Comparison of ENCODE assay signal across 13 cellular contexts in the genomic region with DNA sequence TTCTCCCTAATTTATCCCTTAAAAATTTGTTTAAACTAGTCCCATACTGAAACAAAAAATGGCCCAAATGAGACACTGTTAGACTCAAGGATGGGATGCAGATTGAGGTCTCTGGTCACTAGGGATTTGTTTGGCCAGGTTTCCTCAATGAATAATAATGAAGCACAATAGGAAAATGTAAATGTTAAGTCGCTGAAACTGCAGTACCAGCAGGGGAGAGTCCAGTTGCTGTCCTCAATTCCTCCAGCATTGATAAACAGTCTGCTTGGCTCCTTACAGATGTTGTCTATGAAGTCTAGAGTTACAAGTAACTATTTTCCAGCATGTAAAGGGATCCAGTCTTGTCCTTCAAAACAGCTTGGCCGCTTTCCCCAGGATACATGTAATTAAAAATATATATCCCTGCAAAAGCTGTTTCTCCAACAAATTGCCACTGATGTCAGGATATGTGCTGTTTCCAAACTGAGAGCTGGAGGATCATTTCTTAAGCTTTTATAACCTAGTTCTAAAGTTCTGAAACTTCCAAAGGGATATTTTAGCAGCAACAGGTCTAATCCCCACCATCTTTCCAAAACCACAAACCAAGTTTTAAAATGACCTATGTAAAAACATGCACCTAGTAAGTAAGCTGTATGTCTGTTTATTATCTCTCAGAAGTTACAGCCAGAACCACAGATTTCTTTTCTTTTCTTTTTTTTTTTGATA. TPM values are rescaled to one million over a fixed set of nuclear protein-coding genes. Genes with fewer than 3 reads are reported as not detected.
DNase-seq lines count a peak whose midpoint lies in the region; ATAC-seq and TF ChIP-seq lines count a peak whose summit lies in the region.
"Had no signal": no experiment of that assay in that cellular context is flagged by ENCODE, and none has a peak within 500 bp of the region (broad histone marks: within the 10 kb centered on the region; RNA-seq: fewer than 3 reads in every experiment).

No MANE protein-coding gene starts in this region.

- no peak overlapping the region for H3K27ac Mint-ChIP-seq in activated CD8-positive, alpha-beta T cell treated with anti-CD3 and anti-CD28 coated beads for 36 hours

- H3K4me1 ChIP-seq in HUES6 (ENCODE audit: control insufficient read depth, insufficient read depth, low read length) (peaks cover 11% of the 10 kb centered on the region), lung (ENCODE audit: control insufficient read depth in 2 of 2, insufficient read depth in 2 of 2, low read length in 2 of 2) (peaks cover 15 to 19% of the 10 kb centered on the region in 2 donors), suprapubic skin (peaks cover 45% of the 10 kb centered on the region)

- no peaks in the 10 kb centered on the region for H3K9me3 Mint-ChIP-seq in activated CD8-positive, alpha-beta T cell treated with anti-CD3 and anti-CD28 coated beads for 36 hours

- CTCF ChIA-PET in activated CD8-positive, alpha-beta T cell treated with anti-CD3 and anti-CD28 coated beads for 36 hours (lab: Charles Lee) = interaction anchor here (3.6 kb wide), 1 partner anchor 14 kb away, joined by 17 read pairs; no protein-coding TSS in a partner anchor

- no peak overlapping the region for H3K4me3 Mint-ChIP-seq in activated CD8-positive, alpha-beta T cell treated with anti-CD3 and anti-CD28 coated beads for 36 hours

- TF ChIP-seq CTCF in choroid plexus epithelial cell (conservative IDR thresholded peaks at IDR 0.05; ENCODE audit: low read depth, low read length) = peak; percentile 35
- no peak for TF ChIP-seq CTCF in lung (IDR thresholded peaks at IDR 0.05; ENCODE audit: control extremely low read depth, extremely low read depth)
- no peak for TF ChIP-seq CTCF in suprapubic skin (IDR thresholded peaks at IDR 0.05)
- TF ChIP-seq CTCF in activated CD8-positive, alpha-beta T cell treated with anti-CD3 and anti-CD28 coated beads for 36 hours (IDR thresholded peaks at IDR 0.05) = no peak

- POLR2A ChIA-PET in activated CD8-positive, alpha-beta T cell treated with anti-CD3 and anti-CD28 coated beads for 36 hours (lab: Charles Lee) = no interaction called here

- peaks cover 38% of the 10 kb centered on the region for H3K27me3 Mint-ChIP-seq in activated CD8-positive, alpha-beta T cell treated with anti-CD3 and anti-CD28 coated beads for 36 hours

- intact Hi-C loops in activated CD8-positive, alpha-beta T cell treated with anti-CD3 and anti-CD28 coated beads for 36 hours (cut with micrococcal nuclease) = no loop called here

- peaks cover 15% of the 10 kb centered on the region for H3K36me3 ChIP-seq in HUES6 (ENCODE audit: control insufficient read depth, insufficient read depth, low read length)
- peaks cover 3 to 9% of the 10 kb centered on the region in 2 donors for H3K36me3 ChIP-seq in lung (ENCODE audit: control insufficient read depth in 2 of 2, insufficient read depth in 2 of 2, low read length in 2 of 2)
- H3K36me3 ChIP-seq in suprapubic skin = peaks cover 6% of the 10 kb centered on the region

- 53 to 60% methylated on average over 2 of the region's 2 CpGs for WGBS in lung, 2 donors
- 42% methylated on average over 2 of the region's 2 CpGs for WGBS in suprapubic skin

- H3K9me3 ChIP-seq in HUES6 (ENCODE audit: control insufficient read depth, insufficient read depth, low read depth, low read length) = no peaks in the 10 kb centered on the region
- no peaks in the 10 kb centered on the region for H3K9me3 ChIP-seq in lung (ENCODE audit: control insufficient read depth in 2 of 2, insufficient read depth in 1 of 2, low read length in 1 of 2)
- H3K9me3 ChIP-seq in suprapubic skin = no peaks in the 10 kb centered on the region
- H3K9me3 ChIP-seq: SJSA1 had no signal

- no peak for ATAC-seq in lung (ENCODE audit: insufficient read depth, low FRiP score)
- ATAC-seq in activated CD8-positive, alpha-beta T cell treated with anti-CD3 and anti-CD28 coated beads for 36 hours = no peak
- ATAC-seq in HG02610 (IDR thresholded peaks at IDR 0.05; ENCODE audit: unreplicated experiment) = no peak
- ATAC-seq in GM19324 (IDR thresholded peaks at IDR 0.05; ENCODE audit: low FRiP score, unreplicated experiment) = no peak
- ATAC-seq: stimulated activated naive CD8-positive, alpha-beta T cell treated with anti-CD3 and anti-CD28 coated beads, Interleukin-15, Interleukin-2, amounts not matched to agents 100 U/mL and 50 U/mL, for 24 hours had no signal

- H3K27me3 ChIP-seq in HUES6 (ENCODE audit: control insufficient read depth, insufficient read depth, low read length) (peaks cover 11% of the 10 kb centered on the region), lung (ENCODE audit: control insufficient read depth, insufficient read depth) (no peaks in the 10 kb centered on the region), suprapubic skin (no peaks in the 10 kb centered on the region)
- H3K27me3 ChIP-seq: SJSA1 had no signal

- H3K4me3 ChIP-seq in HUES6 (ENCODE audit: low read depth, low read length) (peak overlapping the region; percentile 22; the same call in 1 of the 2 replicates), choroid plexus epithelial cell (ENCODE audit: low read depth, low read length) (peak overlapping the region; percentile 81), lung (peak overlapping the region; percentile 41), suprapubic skin (peak overlapping the region; percentile 68)
- H3K4me3 ChIP-seq: SJSA1 had no signal

- H3K27ac ChIP-seq in HUES6 (ENCODE audit: low read depth, low read length) = no peak overlapping the region
- peak overlapping the region in 1 of 2 donors; percentile 60 for H3K27ac ChIP-seq in lung (ENCODE audit: low read depth in 1 of 2, low read length in 1 of 2)
- H3K27ac ChIP-seq in suprapubic skin = no peak overlapping the region
- H3K27ac ChIP-seq: SJSA1 had no signal

- no peaks in the 10 kb centered on the region for H3K36me3 Mint-ChIP-seq in activated CD8-positive, alpha-beta T cell treated with anti-CD3 and anti-CD28 coated beads for 36 hours (ENCODE audit: low read depth)

- no peak for TF ChIP-seq POLR2A in suprapubic skin (IDR thresholded peaks at IDR 0.05)

- peak; percentile 76 for DNase-seq in choroid plexus epithelial cell (ENCODE audit: low read depth)
- DNase-seq in lung (ENCODE audit: low spot score) = no peak
- DNase-seq in suprapubic skin (ENCODE audit: low spot score in 2 of 2) = no peak
- DNase-seq in activated CD8-positive, alpha-beta T cell treated with anti-CD3 and anti-CD28 coated beads for 36 hours = no peak
- DNase-seq in occipital lobe (lab: John Stamatoyannopoulos, UW) = no peak
- DNase-seq: GF-D8; NCI-H2171 treated with DMSO at 0.1 percent for 48 hours; small intestine; stimulated activated naive CD8-positive, alpha-beta T cell treated with anti-CD3 and anti-CD28 coated beads, Interleukin-15, Interleukin-2, amounts not matched to agents 100 U/mL and 50 U/mL, for 24 hours had no signal

- no peak overlapping the region for H3K9ac ChIP-seq in HUES6 (ENCODE audit: low read length)

- peaks cover 10% of the 10 kb centered on the region for H3K4me1 Mint-ChIP-seq in activated CD8-positive, alpha-beta T cell treated with anti-CD3 and anti-CD28 coated beads for 36 hours (ENCODE audit: low read depth)

- TF ChIP-seq EP300 in suprapubic skin (IDR thresholded peaks at IDR 0.05) = no peak

RNA-seq across cellular contexts. Expression of a gene that starts 2.1 kb away (rescaled TPM):
- total RNA-seq in lung (10 to 100 TPM; 24.3 to 40.0 TPM), suprapubic skin (10 to 100 TPM in 3 of 4 donors, 1 to 10 TPM in 1; 9.1 to 25.2 (median 15.5) TPM), occipital lobe (16.1 TPM)
- polyA plus RNA-seq in lung = 10 to 100 TPM; 12.0 to 17.4 TPM
- total RNA-seq in activated CD8-positive, alpha-beta T cell treated with anti-CD3 and anti-CD28 coated beads for 36 hours = under 1 TPM; 0.07 to 0.16 TPM

Comparison
In these comparisons a context has a peak if more than half of its experiments do, and no peak if none do; other contexts are left out.
1. H3K4me3 ChIP-seq: peak in every context shown above with its lines; median percentile 81 in choroid plexus epithelial cell; 68 in suprapubic skin; 41 in lung; 22 in HUES6.
2. RNA of a gene that starts 2.1 kb away (total RNA-seq): 24.3 to 40.0 TPM in lung, 9.1 to 25.2 TPM in suprapubic skin and 16.1 TPM in occipital lobe (single experiment); 0.07 to 0.16 TPM in activated CD8-positive, alpha-beta T cell treated with anti-CD3 and anti-CD28 coated beads for 36 hours; every median in the first group is over 4 times any median in the second.